In genomic region chr22:50517495-50518260, GRCh38 we compare ENCODE assay signal across 1 cellular context.
TF ChIP-seq lines count a peak whose summit lies in the region.

No MANE protein-coding gene starts in this region.

TF ChIP-seq in HEK293, 187 proteins besides CTCF, POLR2A, EP300 and RAD21:
- peak; percentile 57; the same call in 1 of the 2 replicates for TF ChIP-seq EGR2 (tag by site-specific recombination; IDR thresholded peaks at IDR 0.05; ENCODE audit: low read depth)
- no peak for TF ChIP-seq ZNF223 (tag by site-specific recombination; IDR thresholded peaks at IDR 0.05)
- no peak for TF ChIP-seq ZNF596 (tag by site-specific recombination; IDR thresholded peaks at IDR 0.05)
- TF ChIP-seq ZFHX2 (tag by site-specific recombination; conservative IDR thresholded peaks at IDR 0.05) = peak; percentile 42
- TF ChIP-seq GLIS1 (tag by site-specific recombination; IDR thresholded peaks at IDR 0.05) = peak; percentile 66; the same call in 1 of the 2 replicates
- peak; percentile 52; the same call in 1 of the 2 replicates for TF ChIP-seq ZIC2 (tag by site-specific recombination; IDR thresholded peaks at IDR 0.05)
- no peak for TF ChIP-seq ZNF792 (tag by site-specific recombination; IDR thresholded peaks at IDR 0.05)
- TF ChIP-seq ZNF391 (tag by site-specific recombination; IDR thresholded peaks at IDR 0.05; ENCODE audit: borderline replicate concordance, low read depth) = no peak
